14 cellular contexts compared by ENCODE assay signal in genomic region chr9:87395804-87396458, GRCh38.
DNase-seq lines count a peak whose midpoint lies in the region; ATAC-seq and TF ChIP-seq lines count a peak whose summit lies in the region.
"Had no signal": no experiment of that assay in that cellular context is flagged by ENCODE, and none has a peak within 500 bp of the region (broad histone marks: within the 10 kb centered on the region; RNA-seq: fewer than 3 reads in every experiment).

No MANE protein-coding gene starts in this region.

- ATAC-seq in HG03521 (IDR thresholded peaks at IDR 0.05; ENCODE audit: unreplicated experiment) = no peak
- ATAC-seq: activated CD8-positive, alpha-beta T cell treated with anti-CD3 and anti-CD28 coated beads, Interleukin-2, amount 10 ng/mL, durations not matched to agents 7 days and 5 days had no signal

- DNase-seq in Caki2 (ENCODE audit: low read depth) = peak; percentile 79
- DNase-seq in NCI-H2081 treated with DMSO at 0.1 percent for 48 hours (lab: John Stamatoyannopoulos, UW) = peak; percentile 37
- peak; percentile 46 for DNase-seq in epithelial cell of proximal tubule (ENCODE audit: low read depth)
- DNase-seq in mucosa of gallbladder (ENCODE audit: low spot score) = peak; percentile 26
- DNase-seq in hepatic stellate cell (ENCODE audit: low spot score) = no peak
- DNase-seq in cortex of kidney (lab: John Stamatoyannopoulos, UW) = no peak
- no peak for DNase-seq in effector CD4-positive, alpha-beta T cell
- DNase-seq: activated CD8-positive, alpha-beta T cell treated with anti-CD3 and anti-CD28 coated beads, Interleukin-2, amount 10 ng/mL, durations not matched to agents 7 days and 5 days; aorta; Kasumi-1 had no signal

- H3K4me3 ChIP-seq in epithelial cell of proximal tubule (ENCODE audit: low read depth, low read length) = no peak overlapping the region
- H3K4me3 ChIP-seq: coronary artery, esophagus muscularis mucosa, lung had no signal

- in situ Hi-C loops in Caki2 (cut with HindIII; ENCODE audit: low pct_unique_long_range_greater_than_20kb, low sequenced_read_pairs) = no loop called here

- no peak for TF ChIP-seq CTCF in epithelial cell of proximal tubule (conservative IDR thresholded peaks at IDR 0.05; ENCODE audit: low read depth, low read length)

Comparison
In these comparisons a context has a peak if more than half of its experiments do, and no peak if none do; other contexts are left out.
1. DNase-seq: peak in Caki2 (single experiment), NCI-H2081 treated with DMSO at 0.1 percent for 48 hours (single experiment), epithelial cell of proximal tubule (single experiment) and mucosa of gallbladder (single experiment); none in hepatic stellate cell (single experiment), cortex of kidney (single experiment) and effector CD4-positive, alpha-beta T cell (single experiment).